In the genomic region with DNA sequence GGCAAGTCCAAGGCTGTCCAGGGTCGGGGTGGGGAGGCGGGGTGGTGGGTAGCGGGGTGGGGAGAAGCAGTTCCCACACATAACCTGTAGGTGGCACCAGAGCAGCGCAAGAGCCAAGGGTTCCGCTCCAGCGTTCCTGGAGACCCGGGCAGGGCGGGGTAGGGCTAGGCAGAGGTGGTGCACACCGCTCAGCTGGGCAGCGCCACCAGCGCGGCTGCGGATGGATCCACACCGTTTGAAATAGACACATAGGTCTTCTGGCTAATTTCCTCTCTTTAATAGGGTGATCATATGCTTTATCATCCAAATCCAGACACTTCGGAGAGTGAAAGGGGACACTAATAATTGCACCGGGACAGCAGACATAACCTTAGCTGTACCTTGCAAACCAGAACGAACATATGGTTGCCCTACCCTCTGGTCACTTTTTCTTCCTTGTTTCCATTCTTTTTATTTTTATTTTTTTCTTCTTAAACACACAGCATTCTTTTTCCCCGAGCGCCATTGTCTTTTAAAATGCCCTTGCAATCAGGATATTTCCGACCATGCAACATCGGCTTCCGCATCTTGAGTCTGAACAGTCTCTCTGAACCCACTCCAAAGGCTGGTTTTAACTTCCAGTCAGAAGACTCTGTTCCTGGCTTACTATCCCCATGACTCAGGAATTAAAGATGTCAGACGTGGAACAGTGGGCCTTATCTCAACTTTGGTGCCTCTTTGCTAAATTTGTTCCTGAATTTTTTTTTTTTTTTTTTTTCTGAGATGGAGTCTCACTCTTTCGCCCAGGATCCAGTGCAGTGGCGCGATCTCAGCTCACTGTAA, we compare ENCODE assay signal across 8 cellular contexts. TPM values are rescaled to one million over a fixed set of nuclear protein-coding genes. Genes with fewer than 3 reads are reported as not detected.
DNase-seq lines count a peak whose midpoint lies in the region; ATAC-seq and TF ChIP-seq lines count a peak whose summit lies in the region.

No MANE protein-coding gene starts in this region.

- no peaks in the 10 kb centered on the region for H3K9me3 Mint-ChIP-seq in endothelial cell (ENCODE audit: unreplicated experiment)

- H3K27me3 Mint-ChIP-seq in endothelial cell (ENCODE audit: unreplicated experiment), result no peaks in the 10 kb centered on the region

- H3K27ac Mint-ChIP-seq in endothelial cell (ENCODE audit: unreplicated experiment), result no peak overlapping the region

- peak; percentile 86 for DNase-seq in COR-L47 (lab: John Stamatoyannopoulos, UW)
- peak in 72 of 76 experiments; percentile 16 to 89 (median 72) for DNase-seq in HUDEP-2 (lab: John Stamatoyannopoulos, UW; ENCODE audit: unreplicated experiment in 76 of 76)
- DNase-seq in NOMO-1 treated with dmso at 0.1 percent for 144 hours (lab: John Stamatoyannopoulos, UW; ENCODE audit: unreplicated experiment), result peak; percentile 83
- DNase-seq in activated CD8-positive, alpha-beta memory T cell treated with anti-CD3 and anti-CD28 coated beads for 48 hours (ENCODE audit: low read depth in 2 of 3, low spot score in 2 of 3), result peak; percentile 66 to 81 (median 77)
- peak; percentile 91 for DNase-seq in endothelial cell (ENCODE audit: low spot score)
- peak; percentile 84 for DNase-seq in mucosa of gallbladder (ENCODE audit: low spot score)
- DNase-seq in stimulated activated CD8-positive, alpha-beta memory T cell treated with anti-CD3 and anti-CD28 coated beads, Interleukin-4, amount 100 ng/mL, for 24 hours (ENCODE audit: low read depth), result peak; percentile 76

- TF ChIP-seq CTCF in endothelial cell (IDR thresholded peaks at IDR 0.05; ENCODE audit: unreplicated experiment), result peak; percentile 78

- peak overlapping the region; percentile 62 for H3K4me3 Mint-ChIP-seq in endothelial cell (ENCODE audit: unreplicated experiment)

- peaks cover 6% of the 10 kb centered on the region for H3K4me1 Mint-ChIP-seq in endothelial cell (ENCODE audit: unreplicated experiment)

- no peaks in the 10 kb centered on the region for H3K36me3 Mint-ChIP-seq in endothelial cell (ENCODE audit: low read depth, unreplicated experiment)

- ATAC-seq in GM21447 (IDR thresholded peaks at IDR 0.05; ENCODE audit: unreplicated experiment), result peak; percentile 98

RNA-seq across cellular contexts. Expression of gene ZSCAN2, which starts 12.5 kb away (rescaled TPM):
- total RNA-seq in endothelial cell (ENCODE audit: unreplicated experiment) (22.0 TPM), mucosa of gallbladder (15.3 TPM)

Comparison
In these comparisons a context has a peak if more than half of its experiments do, and no peak if none do; other contexts are left out.
1. Peak in every context shown above with its lines: DNase-seq and ATAC-seq.